ENCODE assay signal across 25 cellular contexts in genomic region chr9:36964791-36965190, GRCh38.
"Had no signal": no experiment of that assay in that cellular context is flagged by ENCODE, and none has a peak within 500 bp of the region (broad histone marks: within the 10 kb centered on the region; RNA-seq: fewer than 3 reads in every experiment).

No MANE protein-coding gene starts in this region.

- H3K4me3 ChIP-seq: esophagus muscularis mucosa, heart left ventricle, pancreas, right atrium auricular region, testis, transverse colon had no signal

- H3K27ac ChIP-seq: esophagus muscularis mucosa, foreskin keratinocyte, heart left ventricle, pancreas, right atrium auricular region, testis, transverse colon had no signal

- H3K9me3 ChIP-seq: esophagus muscularis mucosa, heart left ventricle, pancreas, right atrium auricular region, testis, transverse colon had no signal

- H3K4me1 Mint-ChIP-seq: activated CD8-positive, alpha-beta memory T cell treated with anti-CD3 and anti-CD28 coated beads, Interleukin-2, amount 10 ng/mL, durations not matched to agents 7 days and 5 days; nephron had no signal

- DNase-seq: activated CD4-positive, alpha-beta T cell treated with anti-CD3 and anti-CD28 coated beads for 1 hour; activated CD4-positive, alpha-beta T cell treated with anti-CD3 and anti-CD28 coated beads, Interleukin-2, amount 50 U/mL, for 1 hour; activated CD8-positive, alpha-beta memory T cell treated with anti-CD3 and anti-CD28 coated beads, Interleukin-2, amount 10 ng/mL, durations not matched to agents 7 days and 5 days; activated CD8-positive, alpha-beta T cell treated with anti-CD3 and anti-CD28 coated beads, Interleukin-2, amount 10 ng/mL, durations not matched to agents 7 days and 5 days; activated gamma-delta T cell; activated naive CD4-positive, alpha-beta T cell treated with anti-CD3 and anti-CD28 coated beads, Interleukin-2, amount 50 U/mL, for 16 hours; amniotic stem cell; central memory CD4-positive, alpha-beta T cell; foreskin keratinocyte; heart left ventricle; hypothalamus; immature natural killer cell; mesenchymal stem cell; pancreas; stimulated activated CD4-positive, alpha-beta T cell treated with anti-CD3 and anti-CD28 coated beads, Interleukin-15, amount 100 ng/mL, for 24 hours; stimulated activated CD4-positive, alpha-beta T cell treated with anti-CD3 and anti-CD28 coated beads, Interleukin-2, amount 100 ng/mL, for 24 hours; stimulated activated naive CD8-positive, alpha-beta T cell treated with anti-CD3 and anti-CD28 coated beads, Interleukin-15, Interleukin-2, amounts not matched to agents 100 U/mL and 50 U/mL, for 24 hours; T-helper 9 cell; testis; transverse colon had no signal

- ATAC-seq: activated CD8-positive, alpha-beta memory T cell treated with anti-CD3 and anti-CD28 coated beads, Interleukin-2, amount 10 ng/mL, durations not matched to agents 7 days and 5 days; activated CD8-positive, alpha-beta T cell treated with anti-CD3 and anti-CD28 coated beads, Interleukin-2, amount 10 ng/mL, durations not matched to agents 7 days and 5 days; foreskin keratinocyte; heart left ventricle; pancreas; stimulated activated naive CD8-positive, alpha-beta T cell treated with anti-CD3 and anti-CD28 coated beads, Interleukin-15, Interleukin-2, amounts not matched to agents 100 U/mL and 50 U/mL, for 24 hours had no signal

- H3K9me3 Mint-ChIP-seq: immature natural killer cell, nephron had no signal

- H3K36me3 ChIP-seq: esophagus muscularis mucosa, heart left ventricle, pancreas, right atrium auricular region, transverse colon had no signal

- H3K4me1 ChIP-seq: esophagus muscularis mucosa, foreskin keratinocyte, heart left ventricle, pancreas, right atrium auricular region, testis had no signal

- H3K36me3 Mint-ChIP-seq: activated CD8-positive, alpha-beta memory T cell treated with anti-CD3 and anti-CD28 coated beads, Interleukin-2, amount 10 ng/mL, durations not matched to agents 7 days and 5 days; immature natural killer cell had no signal

- H3K27me3 ChIP-seq: pancreas, right atrium auricular region, testis had no signal

- H3K4me3 Mint-ChIP-seq: activated CD8-positive, alpha-beta memory T cell treated with anti-CD3 and anti-CD28 coated beads, Interleukin-2, amount 10 ng/mL, durations not matched to agents 7 days and 5 days; activated CD8-positive, alpha-beta T cell treated with anti-CD3 and anti-CD28 coated beads, Interleukin-2, amount 10 ng/mL, durations not matched to agents 7 days and 5 days; immature natural killer cell; nephron had no signal

- H3K27ac Mint-ChIP-seq: activated CD8-positive, alpha-beta memory T cell treated with anti-CD3 and anti-CD28 coated beads, Interleukin-2, amount 10 ng/mL, durations not matched to agents 7 days and 5 days; activated CD8-positive, alpha-beta T cell treated with anti-CD3 and anti-CD28 coated beads, Interleukin-2, amount 10 ng/mL, durations not matched to agents 7 days and 5 days; immature natural killer cell; nephron had no signal

- FAIRE-seq: astrocyte, pancreas, urothelium cell line had no signal
